Comparison of ENCODE assay signal across 10 cellular contexts in the genomic region with DNA sequence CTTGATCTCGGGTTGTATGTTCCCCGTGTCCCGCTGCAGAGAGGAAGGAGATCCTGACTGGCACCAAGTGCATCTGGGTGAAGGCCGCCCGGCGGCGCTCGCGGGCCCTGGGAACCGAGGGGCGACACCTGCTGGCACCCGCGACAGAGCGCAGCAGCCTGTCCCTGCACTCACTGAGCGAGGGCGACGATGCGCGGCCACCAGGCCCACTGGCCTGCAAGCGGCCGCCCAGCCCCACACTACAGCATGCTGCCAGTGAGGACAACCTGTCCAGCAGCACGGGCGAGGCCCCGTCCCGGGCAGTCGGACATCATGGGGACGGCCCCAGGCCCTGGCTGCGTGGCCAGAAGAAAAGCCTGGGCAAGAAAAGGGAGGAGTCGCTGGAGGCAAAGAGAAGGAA. TPM values are rescaled to one million over a fixed set of nuclear protein-coding genes. Genes with fewer than 3 reads are reported as not detected.
DNase-seq lines count a peak whose midpoint lies in the region; ATAC-seq, FAIRE-seq and TF ChIP-seq lines count a peak whose summit lies in the region.
"Had no signal": no experiment of that assay in that cellular context is flagged by ENCODE, and none has a peak within 500 bp of the region (broad histone marks: within the 10 kb centered on the region; RNA-seq: fewer than 3 reads in every experiment).

No MANE protein-coding gene starts in this region.

- no peak for TF ChIP-seq EP300 in GM12878 (IDR thresholded peaks at IDR 0.05; ENCODE audit: borderline replicate concordance in 1 of 2, control insufficient read depth in 1 of 2, low read depth in 2 of 2, low read length in 2 of 2)

- DNase-seq in NCI-H146 (lab: John Stamatoyannopoulos, UW) (peak; percentile 17), NCI-H146 treated with DMSO at 0.1 percent for 48 hours (lab: John Stamatoyannopoulos, UW; ENCODE audit: unreplicated experiment) (no peak), SK-N-DZ (ENCODE audit: low spot score) (peak; percentile 28), GM12878 (ENCODE audit: low read depth, low spot score) (no peak), mucosa of descending colon (peak in 2 of 3 donors; percentile 69 to 77), cortex of kidney (lab: John Stamatoyannopoulos, UW) (no peak), GOT3 (lab: John Stamatoyannopoulos, UW) (no peak), NCI-H1105 treated with DMSO at 0.1 percent for 48 hours (lab: John Stamatoyannopoulos, UW) (no peak)

- SMC1A ChIA-PET in GM12878 (lab: Charles Lee; ENCODE audit: uncharacterized antibody, unreplicated experiment): no interaction called here

- POLR2A ChIA-PET in GM12878 (lab: Charles Lee): no interaction called here

- no peaks in the 10 kb centered on the region for H4K20me1 ChIP-seq in GM12878 (ENCODE audit: control insufficient read depth, insufficient read depth)

- RAD21 ChIA-PET in GM12878 (lab: Charles Lee; ENCODE audit: unreplicated experiment): no interaction called here

- H3K36me3 ChIP-seq in GM12878 (ENCODE audit: control insufficient read depth in 2 of 2, insufficient read depth in 2 of 2, low read length in 1 of 2): no peaks in the 10 kb centered on the region
- H3K36me3 ChIP-seq in mucosa of descending colon (ENCODE audit: low read depth): no peaks in the 10 kb centered on the region
- H3K36me3 ChIP-seq: neutrophil had no signal

- H3K79me2 ChIP-seq in GM12878 (ENCODE audit: control insufficient read depth, insufficient read depth, low read length): no peaks in the 10 kb centered on the region

- H3K27me3 ChIP-seq in GM12878 (replicated peaks in 1 of 2; ENCODE audit: control insufficient read depth in 2 of 2, insufficient read depth in 2 of 2, low read length in 1 of 2): peaks cover 3 to 8% of the 10 kb centered on the region in 2 experiments; a peak in 3 of 4 replicates

- CTCF ChIA-PET in GM12878 (lab: Yijun Ruan, JAX): interaction anchor here (1.2 to 2.9 kb wide), 3 partner anchors 14 to 53 kb away, joined by 3 to 7 read pairs (median 3); no protein-coding TSS in a partner anchor

- H3K4me2 ChIP-seq in GM12878 (ENCODE audit: control insufficient read depth, insufficient read depth): no peak overlapping the region

- H3K9ac ChIP-seq in GM12878 (ENCODE audit: control insufficient read depth, insufficient read depth, low read length): no peak overlapping the region

- WGBS in GM12878 (ENCODE audit: insufficient coverage, insufficient replicate concordance, low lambda C conversion rate, missing lambda C conversion rate): 2% methylated on average over 29 of the region's 29 CpGs

- no TSS peak for BruUV-seq in GM12878 (replicated peaks; lab: Mats Ljungman, UMichigan)

- H3K4me1 ChIP-seq in GM12878 (ENCODE audit: control insufficient read depth, insufficient read depth, low read length) (no peaks in the 10 kb centered on the region), mucosa of descending colon (ENCODE audit: low read depth) (peaks cover 4% of the 10 kb centered on the region)

- FAIRE-seq in GM12878 (lab: Jason Lieb, UNC): no peak
- FAIRE-seq: A204.1 had no signal

- ATAC-seq in GM12878: peak; percentile 96
- peak; percentile 83 for ATAC-seq in mucosa of descending colon

- H3K4me3 ChIP-seq in GM12878 (no peak overlapping the region), mucosa of descending colon (no peak overlapping the region)

- in situ Hi-C loops in GM12878 (cut with MboI): no loop called here

- no peak overlapping the region for H2AFZ ChIP-seq in GM12878 (ENCODE audit: control insufficient read depth, low read depth, low read length)

- TF ChIP-seq POLR2A in GM12878 (IDR thresholded peaks at IDR 0.05; ENCODE audit: low read depth, low read length): no peak

- peak; percentile 91 to 96 (median 95) for TF ChIP-seq CTCF in GM12878 (IDR thresholded peaks at IDR 0.05 in 2 of 3, conservative IDR thresholded peaks at IDR 0.05 in 1 of 3; ENCODE audit: control insufficient read depth in 2 of 3, extremely low read depth in 1 of 3, insufficient read depth in 1 of 3, low read depth in 3 of 3, low read length in 3 of 3)
- TF ChIP-seq CTCF in mucosa of descending colon (IDR thresholded peaks at IDR 0.05): peak; percentile 60

- H3K27ac ChIP-seq in GM12878 (ENCODE audit: control insufficient read depth, insufficient read depth): no peak overlapping the region
- H3K27ac ChIP-seq: neutrophil had no signal

- TF ChIP-seq RAD21 in GM12878 (IDR thresholded peaks at IDR 0.05; ENCODE audit: insufficient read depth, low read depth, low read length): peak; percentile 47

- intact Hi-C loops in GM12878 (cut with micrococcal nuclease; ENCODE audit: unreplicated experiment) (loop anchor here (2.0 kb wide), 1 partner anchor 53 kb away; no protein-coding TSS in a partner anchor), mucosa of descending colon (cut with DNase I, micrococcal nuclease) (no loop called here)

- H3K9me3 ChIP-seq in GM12878 (replicated peaks; ENCODE audit: control insufficient read depth, insufficient read depth, low read length) (no peaks in the 10 kb centered on the region), mucosa of descending colon (no peaks in the 10 kb centered on the region)
- H3K9me3 ChIP-seq: neutrophil had no signal

RNA-seq across cellular contexts. Expression of a gene that starts 7.5 kb away (rescaled TPM):
- not detected in 2 replicates for polyA plus RNA-seq in SK-N-DZ (2014; cell fraction: cytosol; rRNA removed)
- polyA plus RNA-seq in SK-N-DZ (2014; cell fraction: nucleus; rRNA removed): 0.20 and 0.30 TPM in 2 replicates
- total RNA-seq in GM12878 (2013; cell fraction: nucleolus; rRNA removed): not detected in 2 replicates
- total RNA-seq in GM12878 (2014; rRNA removed) (not detected in 2 replicates), GM12878 (2014; rRNA removed; fragmentation: Illumina TruSeq; extraction: Trizol) (not detected in 2 replicates), GM12878 (2021) (not detected in 2 replicates), mucosa of descending colon (under 1 TPM in 1 of 3 donors, not detected in 2; 0.17 TPM)
- polyA plus RNA-seq in GM12878 (2011; ENCODE audit: low read depth): not detected
- polyA plus RNA-seq in GM12878 (2011; rRNA removed) (not detected in 2 replicates), GM12878 (2014; fragmentation: Illumina TruSeq; extraction: Trizol) (not detected in 2 replicates), GM12878 (2014; fragmentation: Nextera tagmentation; extraction: Ambion mirVana) (not detected), GM12878 (2014; rRNA removed) (not detected in 2 replicates), GM12878 (2016; fragmentation: Nextera tagmentation; extraction: Ambion mirVana) (not detected)
- not detected in 2 replicates for polyA plus RNA-seq in GM12878 (2011; cell fraction: cytosol; rRNA removed)
- not detected in 2 replicates for polyA plus RNA-seq in GM12878 (2011; cell fraction: nucleus; rRNA removed)
- polyA plus RNA-seq in GM12878 (2012): not detected in 2 replicates
- not detected in 2 replicates for polyA minus RNA-seq in GM12878 (2011; rRNA and poly(A)+ RNA removed)
- not detected in 2 replicates for polyA minus RNA-seq in GM12878 (2011; cell fraction: cytosol; rRNA and poly(A)+ RNA removed)
- polyA minus RNA-seq in GM12878 (2011; cell fraction: nucleus; rRNA and poly(A)+ RNA removed): not detected in 2 replicates

RNA-seq across cellular contexts. Expression of a gene that starts 13.2 kb away (rescaled TPM):
- polyA plus RNA-seq in SK-N-DZ (2014; cell fraction: cytosol; rRNA removed): not detected in 2 replicates
- polyA plus RNA-seq in SK-N-DZ (2014; cell fraction: nucleus; rRNA removed): 0.22 TPM in 1 of 2 replicates, not detected in the other
- not detected in 2 replicates for total RNA-seq in GM12878 (2013; cell fraction: nucleolus; rRNA removed)
- total RNA-seq in GM12878 (2014; rRNA removed) (not detected in 2 replicates), GM12878 (2014; rRNA removed; fragmentation: Illumina TruSeq; extraction: Trizol) (not detected in 2 replicates), GM12878 (2021) (not detected in 2 replicates), mucosa of descending colon (under 1 TPM in 1 of 3 donors, not detected in 2; 0.17 TPM)
- polyA plus RNA-seq in GM12878 (2011; ENCODE audit: low read depth): not detected
- polyA plus RNA-seq in GM12878 (2011; rRNA removed) (not detected in 2 replicates), GM12878 (2014; fragmentation: Illumina TruSeq; extraction: Trizol) (not detected in 2 replicates), GM12878 (2014; fragmentation: Nextera tagmentation; extraction: Ambion mirVana) (not detected), GM12878 (2014; rRNA removed) (not detected in 2 replicates), GM12878 (2016; fragmentation: Nextera tagmentation; extraction: Ambion mirVana) (not detected)
- polyA plus RNA-seq in GM12878 (2011; cell fraction: cytosol; rRNA removed): 0.08 TPM in 1 of 2 replicates, not detected in the other
- polyA plus RNA-seq in GM12878 (2011; cell fraction: nucleus; rRNA removed): not detected in 2 replicates
- polyA plus RNA-seq in GM12878 (2012): not detected in 2 replicates
- not detected in 2 replicates for polyA minus RNA-seq in GM12878 (2011; rRNA and poly(A)+ RNA removed)
- not detected in 2 replicates for polyA minus RNA-seq in GM12878 (2011; cell fraction: cytosol; rRNA and poly(A)+ RNA removed)
- polyA minus RNA-seq in GM12878 (2011; cell fraction: nucleus; rRNA and poly(A)+ RNA removed): not detected in 2 replicates

RNA-seq across cellular contexts. Expression of a gene that starts 28.1 kb away (rescaled TPM):
- polyA plus RNA-seq in SK-N-DZ (2014; cell fraction: cytosol; rRNA removed): 0.07 and 0.22 TPM in 2 replicates
- 1.0 and 1.2 TPM in 2 replicates for polyA plus RNA-seq in SK-N-DZ (2014; cell fraction: nucleus; rRNA removed)
- not detected in 2 replicates for total RNA-seq in GM12878 (2013; cell fraction: nucleolus; rRNA removed)
- total RNA-seq in GM12878 (2014; rRNA removed): 0.06 TPM in 1 of 2 replicates, not detected in the other
- not detected in 2 replicates for total RNA-seq in GM12878 (2014; rRNA removed; fragmentation: Illumina TruSeq; extraction: Trizol)
- not detected in 2 replicates for total RNA-seq in GM12878 (2021)
- not detected for polyA plus RNA-seq in GM12878 (2011; ENCODE audit: low read depth)
- 0.07 TPM in 1 of 2 replicates, not detected in the other for polyA plus RNA-seq in GM12878 (2011; rRNA removed)
- polyA plus RNA-seq in GM12878 (2011; cell fraction: cytosol; rRNA removed): 0.05 and 0.06 TPM in 2 replicates
- 0.15 and 0.24 TPM in 2 replicates for polyA plus RNA-seq in GM12878 (2011; cell fraction: nucleus; rRNA removed)
- 0.04 and 0.07 TPM in 2 replicates for polyA plus RNA-seq in GM12878 (2012)
- polyA plus RNA-seq in GM12878 (2014; fragmentation: Illumina TruSeq; extraction: Trizol): not detected in 2 replicates
- not detected for polyA plus RNA-seq in GM12878 (2014; fragmentation: Nextera tagmentation; extraction: Ambion mirVana)
- 0.03 TPM in 1 of 2 replicates, not detected in the other for polyA plus RNA-seq in GM12878 (2014; rRNA removed)
- polyA plus RNA-seq in GM12878 (2016; fragmentation: Nextera tagmentation; extraction: Ambion mirVana): not detected
- 0.15 TPM in 1 of 2 replicates, not detected in the other for polyA minus RNA-seq in GM12878 (2011; rRNA and poly(A)+ RNA removed)
- polyA minus RNA-seq in GM12878 (2011; cell fraction: cytosol; rRNA and poly(A)+ RNA removed): not detected in 2 replicates
- polyA minus RNA-seq in GM12878 (2011; cell fraction: nucleus; rRNA and poly(A)+ RNA removed): 0.24 TPM in 1 of 2 replicates, not detected in the other
- 1 to 10 TPM in 2 of 3 donors, under 1 TPM in 1; 0.73 to 7.4 (median 2.4) TPM for total RNA-seq in mucosa of descending colon

Comparison
In these comparisons a context has a peak if more than half of its experiments do, and no peak if none do; other contexts are left out.
1. DNase-seq: peak in NCI-H146 (single experiment), SK-N-DZ (single experiment) and mucosa of descending colon (2 of 3); none in NCI-H146 treated with DMSO at 0.1 percent for 48 hours (single experiment), GM12878 (single experiment), cortex of kidney (single experiment), GOT3 (single experiment) and NCI-H1105 treated with DMSO at 0.1 percent for 48 hours (single experiment).